In genomic region chr10:90658791-90659190, GRCh38 we compare ENCODE assay signal across 2 cellular contexts.
TF ChIP-seq lines count a peak whose summit lies in the region.

No MANE protein-coding gene starts in this region.

TF ChIP-seq in IMR-90, 13 proteins besides CTCF, POLR2A, EP300 and RAD21:
- TF ChIP-seq FOS (IDR thresholded peaks at IDR 0.05; ENCODE audit: low read depth, low read length) (no peak), CEBPB (IDR thresholded peaks at IDR 0.05; ENCODE audit: low read depth, low read length) (no peak), MXI1 (IDR thresholded peaks at IDR 0.05; ENCODE audit: borderline replicate concordance, low read depth, low read length) (no peak), RCOR1 (IDR thresholded peaks at IDR 0.05; ENCODE audit: insufficient replicate concordance, low read length) (no peak), BHLHE40 (IDR thresholded peaks at IDR 0.05; ENCODE audit: low read depth, low read length) (no peak), CHD1 (IDR thresholded peaks at IDR 0.05; ENCODE audit: low read depth, low read length) (no peak), ELK1 (IDR thresholded peaks at IDR 0.05; ENCODE audit: borderline replicate concordance, low read depth, low read length) (no peak), SMC3 (IDR thresholded peaks at IDR 0.05; ENCODE audit: low read depth, low read length) (no peak), NFE2L2 (IDR thresholded peaks at IDR 0.05; ENCODE audit: low read depth, low read length) (no peak), MAFK (IDR thresholded peaks at IDR 0.05; ENCODE audit: low read depth, low read length) (no peak), USF2 (IDR thresholded peaks at IDR 0.05; ENCODE audit: low read depth, low read length) (no peak)

TF ChIP-seq in H1, 55 proteins besides CTCF, POLR2A, EP300 and RAD21:
- TF ChIP-seq SIRT6 (IDR thresholded peaks at IDR 0.05; ENCODE audit: low read length) (no peak), KDM1A (IDR thresholded peaks at IDR 0.05; ENCODE audit: borderline replicate concordance, low read length) (no peak), HDAC2 (IDR thresholded peaks at IDR 0.05; ENCODE audit: borderline replicate concordance in 1 of 2, low read depth in 2 of 2, low read length in 2 of 2) (no peak), NRF1 (IDR thresholded peaks at IDR 0.05; ENCODE audit: low read depth, low read length) (no peak), RNF2 (IDR thresholded peaks at IDR 0.05; ENCODE audit: borderline replicate concordance, low read depth, low read length, missing control alignments, poor library complexity, severe bottlenecking) (no peak), ATF3 (IDR thresholded peaks at IDR 0.05; ENCODE audit: insufficient read depth, low read depth, low read length) (no peak), RBBP5 (IDR thresholded peaks at IDR 0.05; ENCODE audit: borderline replicate concordance, low read depth, low read length) (no peak), TBP (IDR thresholded peaks at IDR 0.05; ENCODE audit: low read depth, low read length) (no peak), MAFK (IDR thresholded peaks at IDR 0.05; ENCODE audit: low read depth, low read length) (no peak), SIX5 (IDR thresholded peaks at IDR 0.05; ENCODE audit: low read depth, low read length) (no peak), EZH2 (IDR thresholded peaks at IDR 0.05; ENCODE audit: low read depth, low read length, severe bottlenecking) (no peak), POU5F1 (IDR thresholded peaks at IDR 0.05; ENCODE audit: low read depth, low read length) (no peak), CTBP2 (IDR thresholded peaks at IDR 0.05; ENCODE audit: borderline replicate concordance, insufficient read depth, insufficient read length, low read length) (no peak), TAF7 (optimal IDR thresholded peaks at IDR 0.05; ENCODE audit: borderline replicate concordance, low read depth, low read length) (no peak), FOSL1 (IDR thresholded peaks at IDR 0.05; ENCODE audit: insufficient read depth, low read depth, low read length) (no peak), SP2 (IDR thresholded peaks at IDR 0.05; ENCODE audit: low read length) (no peak), SRF (IDR thresholded peaks at IDR 0.05; ENCODE audit: low read depth, low read length) (no peak)
